10 cellular contexts compared by ENCODE assay signal in genomic region chr11:92340839-92341238, GRCh38.
DNase-seq lines count a peak whose midpoint lies in the region; ATAC-seq, FAIRE-seq and TF ChIP-seq lines count a peak whose summit lies in the region.
"Had no signal": no experiment of that assay in that cellular context is flagged by ENCODE, and none has a peak within 500 bp of the region (broad histone marks: within the 10 kb centered on the region; RNA-seq: fewer than 3 reads in every experiment).

No MANE protein-coding gene starts in this region.

- H3K27ac Mint-ChIP-seq in astrocyte (ENCODE audit: unreplicated experiment) = no peak overlapping the region
- no peak overlapping the region for H3K27ac Mint-ChIP-seq in CD4-positive, alpha-beta T cell

- no peaks in the 10 kb centered on the region for H3K27me3 Mint-ChIP-seq in astrocyte (ENCODE audit: low read depth, unreplicated experiment)
- no peaks in the 10 kb centered on the region for H3K27me3 Mint-ChIP-seq in CD4-positive, alpha-beta T cell

- no peak overlapping the region for H3K27ac ChIP-seq in astrocyte (ENCODE audit: low read depth, low read length)
- H3K27ac ChIP-seq in CD4-positive, alpha-beta T cell (ENCODE audit: low read depth, low read length) = no peak overlapping the region
- H3K27ac ChIP-seq in stomach = no peak overlapping the region
- H3K27ac ChIP-seq: dorsolateral prefrontal cortex had no signal

- H3K27me3 ChIP-seq in astrocyte (ENCODE audit: insufficient read depth, low read length) (no peaks in the 10 kb centered on the region), stomach (no peaks in the 10 kb centered on the region)
- H3K27me3 ChIP-seq in CD4-positive, alpha-beta T cell (ENCODE audit: control insufficient read depth, insufficient read depth, low read length) = no peaks in the 10 kb centered on the region

- H3K9me3 ChIP-seq in astrocyte (ENCODE audit: insufficient read depth, low read depth, low read length) (no peaks in the 10 kb centered on the region), stomach (no peaks in the 10 kb centered on the region)
- no peaks in the 10 kb centered on the region for H3K9me3 ChIP-seq in CD4-positive, alpha-beta T cell (ENCODE audit: control insufficient read depth, low read length)

- no peak for FAIRE-seq in astrocyte (lab: Jason Lieb, UNC)

- H3K4me2 ChIP-seq in astrocyte (ENCODE audit: low read length) = no peak overlapping the region

- intact Hi-C loops in CD4-positive, alpha-beta T cell (cut with DNase I, micrococcal nuclease) = no loop called here
- intact Hi-C loops in stomach (cut with DNase I; ENCODE audit: low total_unique reads) = no loop called here

- no peak overlapping the region for H2AFZ ChIP-seq in astrocyte (ENCODE audit: low read depth, low read length)

- H3K4me1 ChIP-seq in astrocyte (ENCODE audit: insufficient read depth, low read length) (no peaks in the 10 kb centered on the region), stomach (no peaks in the 10 kb centered on the region)

- no peaks in the 10 kb centered on the region for H3K36me3 ChIP-seq in astrocyte (ENCODE audit: insufficient read depth, low read length)
- no peaks in the 10 kb centered on the region for H3K36me3 ChIP-seq in stomach

- H3K9ac ChIP-seq in astrocyte (ENCODE audit: low read length) = no peak overlapping the region

- no peaks in the 10 kb centered on the region for H4K20me1 ChIP-seq in astrocyte (ENCODE audit: insufficient read depth, low read length)

- H3K79me2 ChIP-seq in astrocyte (ENCODE audit: insufficient read depth, low read length) = no peaks in the 10 kb centered on the region

- ATAC-seq in HG02798 (IDR thresholded peaks at IDR 0.05; ENCODE audit: poor library complexity, unreplicated experiment) (peak; percentile 36), HG02588 (IDR thresholded peaks at IDR 0.05; ENCODE audit: unreplicated experiment) (no peak)
- ATAC-seq in CD4-positive, alpha-beta T cell (ENCODE audit: poor library complexity) = no peak

- H3K4me3 ChIP-seq in astrocyte (ENCODE audit: insufficient read depth, low read depth, low read length) (no peak overlapping the region), stomach (no peak overlapping the region)
- H3K4me3 ChIP-seq: dorsolateral prefrontal cortex had no signal

- no peaks in the 10 kb centered on the region for H3K9me3 Mint-ChIP-seq in astrocyte (ENCODE audit: unreplicated experiment)
- peaks cover 11% of the 10 kb centered on the region for H3K9me3 Mint-ChIP-seq in CD4-positive, alpha-beta T cell

- POLR2A ChIA-PET in CD4-positive, alpha-beta T cell (lab: Charles Lee) = no interaction called here

- TF ChIP-seq POLR2A in stomach (IDR thresholded peaks at IDR 0.05) = no peak

- CTCF ChIA-PET in CD4-positive, alpha-beta T cell (lab: Charles Lee) = interaction anchor here (0.6 kb wide), 1 partner anchor 126 kb away, joined by 3 read pairs; no protein-coding TSS in a partner anchor

- peaks cover 3% of the 10 kb centered on the region for H3K4me1 Mint-ChIP-seq in astrocyte (ENCODE audit: low read depth, unreplicated experiment)
- H3K4me1 Mint-ChIP-seq in CD4-positive, alpha-beta T cell (ENCODE audit: low read depth) = no peaks in the 10 kb centered on the region

- peak; percentile 34 for TF ChIP-seq CTCF in astrocyte (IDR thresholded peaks at IDR 0.05; ENCODE audit: insufficient read depth, low read depth, low read length)
- TF ChIP-seq CTCF in CD4-positive, alpha-beta T cell (IDR thresholded peaks at IDR 0.05) = no peak
- no peak for TF ChIP-seq CTCF in stomach (IDR thresholded peaks at IDR 0.05)

- DNase-seq in ELF-1 (ENCODE audit: low read depth, low spot score) (peak; percentile 42), astrocyte (ENCODE audit: low read depth) (no peak), mucosa of gallbladder (ENCODE audit: low spot score) (peak; percentile 13), stomach (no peak)
- DNase-seq in CD4-positive, alpha-beta T cell = no peak
- DNase-seq: activated CD4-positive, alpha-beta T cell treated with anti-CD3 and anti-CD28 coated beads for 4 hours; KG1 had no signal

- no peak for TF ChIP-seq EP300 in stomach (IDR thresholded peaks at IDR 0.05)

- 85 to 94% (median 89%) methylated on average over 6 of the region's 6 CpGs for WGBS in stomach, 5 donors

- peaks cover 1% of the 10 kb centered on the region for H3K36me3 Mint-ChIP-seq in astrocyte (ENCODE audit: low read depth, unreplicated experiment)
- H3K36me3 Mint-ChIP-seq in CD4-positive, alpha-beta T cell (ENCODE audit: low read depth) = no peaks in the 10 kb centered on the region

- H3K4me3 Mint-ChIP-seq in astrocyte (ENCODE audit: unreplicated experiment) = no peak overlapping the region
- no peak overlapping the region for H3K4me3 Mint-ChIP-seq in CD4-positive, alpha-beta T cell

Comparison
In these comparisons a context has a peak if more than half of its experiments do, and no peak if none do; other contexts are left out.
1. DNase-seq: peak in ELF-1 (single experiment) and mucosa of gallbladder (single experiment); none in astrocyte (single experiment), CD4-positive, alpha-beta T cell (0 of 10) and stomach (single experiment).